ENCODE assay signal across 1 cellular context in genomic region chr1:26156285-26157038, GRCh38.
TF ChIP-seq lines count a peak whose summit lies in the region.

No MANE protein-coding gene starts in this region.

TF ChIP-seq in PFSK-1, 5 proteins besides CTCF, POLR2A, EP300 and RAD21 (continued from another document):
- TF ChIP-seq POLR2AphosphoS5 (IDR thresholded peaks at IDR 0.05; ENCODE audit: low read depth, low read length) = no peak
